Comparison of ENCODE assay signal across 8 cellular contexts in the genomic region with DNA sequence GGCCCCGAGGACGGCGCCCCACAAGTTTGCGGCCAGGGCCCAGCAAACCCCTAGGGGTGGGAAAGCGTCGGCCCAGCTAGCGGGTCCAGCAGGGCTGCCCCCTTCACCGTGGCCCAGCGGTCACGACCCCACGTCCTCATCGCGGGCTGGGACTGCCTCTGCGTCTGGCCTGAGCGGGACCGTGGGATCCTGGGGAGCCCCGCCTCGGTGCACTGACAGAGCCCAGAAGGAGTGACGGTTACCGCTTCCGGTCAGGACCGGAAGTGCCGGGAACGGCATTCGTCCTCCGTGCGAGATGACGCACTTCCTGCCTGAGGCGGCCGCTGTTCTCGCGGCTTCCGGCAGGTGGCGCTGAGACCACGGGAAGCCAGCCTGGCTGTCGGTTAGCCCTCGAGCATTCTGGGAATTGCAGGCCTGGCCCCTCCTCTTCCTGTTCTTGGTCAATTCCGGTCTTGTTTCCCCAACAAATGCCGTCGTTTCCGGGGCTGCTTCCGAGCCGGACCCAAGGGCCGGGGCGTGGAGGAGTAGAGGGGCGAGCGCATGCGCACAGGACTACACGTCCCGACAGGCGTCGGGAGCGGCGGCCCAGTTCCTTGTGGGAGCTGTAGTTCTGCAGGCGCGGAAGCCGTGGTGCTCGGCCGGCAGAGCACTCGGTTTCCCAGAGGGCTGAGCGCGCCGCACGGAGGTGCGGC. TPM values are rescaled to one million over a fixed set of nuclear protein-coding genes. Genes with fewer than 3 reads are reported as not detected.
DNase-seq lines count a peak whose midpoint lies in the region; ATAC-seq and FAIRE-seq lines count a peak whose summit lies in the region.

Gene TSSC4, plus strand, starts transcription at position 682 of the 692 bp plus-strand sequence. CDS start 1,884 bp downstream, outside the sequence.

- peaks cover 11% of the 10 kb centered on the region for H3K79me1 ChIP-seq in mesendoderm (ENCODE audit: low read length)

- no peak within 1 kb of the TSS for H4K5ac ChIP-seq in mesendoderm (ENCODE audit: low read length)

- no peak within 1 kb of the TSS for H2BK15ac ChIP-seq in mesendoderm (replicated peaks; ENCODE audit: low read depth)

- DNase-seq in COR-L47 (lab: John Stamatoyannopoulos, UW): peak; percentile 100
- peak; percentile 99 for DNase-seq in HTR-8/SVneo (ENCODE audit: insufficient read length, low spot score)
- peak; percentile 100 for DNase-seq in NOMO-1 treated with dmso at 0.1 percent for 144 hours (lab: John Stamatoyannopoulos, UW; ENCODE audit: unreplicated experiment)
- peak; percentile 100 for DNase-seq in activated CD8-positive, alpha-beta memory T cell treated with anti-CD3 and anti-CD28 coated beads, Interleukin-2, amount 10 ng/mL, durations not matched to agents 7 days and 5 days
- peak; percentile 100 for DNase-seq in mesendoderm
- peak; percentile 99 for DNase-seq in stimulated activated CD8-positive, alpha-beta memory T cell treated with anti-CD3 and anti-CD28 coated beads, Interleukin-15, amount 100 ng/mL, for 24 hours (ENCODE audit: low read depth)

- peak within 1 kb of the TSS; percentile 99 for H3K9ac ChIP-seq in endocrine pancreas (ENCODE audit: control insufficient read depth, insufficient read depth, low read length)
- H3K9ac ChIP-seq in mesendoderm (ENCODE audit: low read length): peak within 1 kb of the TSS; percentile 99

- peak within 1 kb of the TSS; percentile 96 for H3K56ac ChIP-seq in mesendoderm (ENCODE audit: low read length)

- H3K4me1 ChIP-seq in endocrine pancreas (ENCODE audit: control insufficient read depth, insufficient read depth, low read length): no peaks in the 10 kb centered on the region
- peaks cover 5% of the 10 kb centered on the region for H3K4me1 ChIP-seq in mesendoderm (ENCODE audit: control insufficient read depth, low read depth, low read length)

- FAIRE-seq in HTR-8/SVneo (lab: Jason Lieb, UNC): peak; percentile 98

- peak within 1 kb of the TSS; percentile 77 for H3K4ac ChIP-seq in mesendoderm (ENCODE audit: low read depth, low read length)

- peak within 1 kb of the TSS; percentile 69 for H3K27ac ChIP-seq in mesendoderm (ENCODE audit: low read depth, low read length)

- CTCF ChIA-PET in activated CD8-positive, alpha-beta memory T cell treated with anti-CD3 and anti-CD28 coated beads, Interleukin-2, amount 10 ng/mL, durations not matched to agents 7 days and 5 days (lab: Charles Lee): interaction anchor here (0.7 to 8.9 kb wide), 14 partner anchors 9 to 492 kb away, joined by 3 to 109 read pairs (median 5); partner anchors contain the start of genes C11orf21, CD81 and TSPAN32

- H3K79me2 ChIP-seq in mesendoderm (ENCODE audit: control insufficient read depth, insufficient read depth, low read length): peaks cover 11% of the 10 kb centered on the region

- peak within 1 kb of the TSS; percentile 57 for H4K8ac ChIP-seq in mesendoderm (ENCODE audit: low read depth, low read length)

- H3K36me3 ChIP-seq in endocrine pancreas (ENCODE audit: control insufficient read depth, insufficient read depth, low read length) (peaks cover 8% of the 10 kb centered on the region), mesendoderm (ENCODE audit: control insufficient read depth, insufficient read depth, low read length) (peaks cover 3% of the 10 kb centered on the region)

- WGBS in mesendoderm (ENCODE audit: extremely low coverage, insufficient coverage, low lambda C conversion rate): no CpG with 5 or more reads among the region's 65 CpGs

- H3K4me3 ChIP-seq in endocrine pancreas (ENCODE audit: control insufficient read depth, insufficient read depth, low read length): peak within 1 kb of the TSS; percentile 66
- H3K4me3 ChIP-seq in mesendoderm (ENCODE audit: low read length): peak within 1 kb of the TSS; percentile 95

- H3K9me3 ChIP-seq in endocrine pancreas (ENCODE audit: control insufficient read depth, low read length): no peaks in the 10 kb centered on the region

- no peak within 1 kb of the TSS for H3K18ac ChIP-seq in mesendoderm (ENCODE audit: low read length)

- H3K36me3 Mint-ChIP-seq in activated CD8-positive, alpha-beta memory T cell treated with anti-CD3 and anti-CD28 coated beads, Interleukin-2, amount 10 ng/mL, durations not matched to agents 7 days and 5 days: peaks cover 5% of the 10 kb centered on the region

- H2BK120ac ChIP-seq in mesendoderm (ENCODE audit: low read depth, low read length): no peak within 1 kb of the TSS

- H3K4me2 ChIP-seq in mesendoderm (ENCODE audit: low read length): peak within 1 kb of the TSS; percentile 64

- peaks cover 16% of the 10 kb centered on the region for H3K4me1 Mint-ChIP-seq in activated CD8-positive, alpha-beta memory T cell treated with anti-CD3 and anti-CD28 coated beads, Interleukin-2, amount 10 ng/mL, durations not matched to agents 7 days and 5 days

- peak; percentile 74 for ATAC-seq in GM21360 (IDR thresholded peaks at IDR 0.05; ENCODE audit: unreplicated experiment)
- peak; percentile 85 for ATAC-seq in activated CD8-positive, alpha-beta memory T cell treated with anti-CD3 and anti-CD28 coated beads, Interleukin-2, amount 10 ng/mL, durations not matched to agents 7 days and 5 days

- no peak within 1 kb of the TSS for H3K23ac ChIP-seq in mesendoderm (ENCODE audit: low read length)

- H2AK5ac ChIP-seq in mesendoderm (ENCODE audit: low read length): peak within 1 kb of the TSS; percentile 82

- peak within 1 kb of the TSS; percentile 79 for H3K4me3 Mint-ChIP-seq in activated CD8-positive, alpha-beta memory T cell treated with anti-CD3 and anti-CD28 coated beads, Interleukin-2, amount 10 ng/mL, durations not matched to agents 7 days and 5 days

- H3K27me3 Mint-ChIP-seq in activated CD8-positive, alpha-beta memory T cell treated with anti-CD3 and anti-CD28 coated beads, Interleukin-2, amount 10 ng/mL, durations not matched to agents 7 days and 5 days: no peaks in the 10 kb centered on the region

- no peaks in the 10 kb centered on the region for H3K9me3 Mint-ChIP-seq in activated CD8-positive, alpha-beta memory T cell treated with anti-CD3 and anti-CD28 coated beads, Interleukin-2, amount 10 ng/mL, durations not matched to agents 7 days and 5 days (ENCODE audit: low read depth)

- H2BK5ac ChIP-seq in mesendoderm (ENCODE audit: low read length): peak within 1 kb of the TSS; percentile 35

- peak within 1 kb of the TSS; percentile 87 for H3K27ac Mint-ChIP-seq in activated CD8-positive, alpha-beta memory T cell treated with anti-CD3 and anti-CD28 coated beads, Interleukin-2, amount 10 ng/mL, durations not matched to agents 7 days and 5 days

- no peaks in the 10 kb centered on the region for H3K27me3 ChIP-seq in endocrine pancreas (ENCODE audit: control insufficient read depth, insufficient read depth, low read length)
- no peaks in the 10 kb centered on the region for H3K27me3 ChIP-seq in mesendoderm (ENCODE audit: insufficient read depth, low read length, poor library complexity)

RNA-seq across cellular contexts. Expression of gene TSSC4, which starts in this region (rescaled TPM):
- 10 to 100 TPM; 48.4 to 52.1 TPM for total RNA-seq in activated CD8-positive, alpha-beta memory T cell treated with anti-CD3 and anti-CD28 coated beads, Interleukin-2, amount 10 ng/mL, durations not matched to agents 7 days and 5 days
- polyA plus RNA-seq in mesendoderm (2013, experiment 1 of 2): 66.6 TPM
- 66.0 TPM for polyA plus RNA-seq in mesendoderm (2013, experiment 2 of 2)

Comparison
In these comparisons a context has a peak if more than half of its experiments do, and no peak if none do; other contexts are left out.
1. Peak in every context shown above with its lines: DNase-seq, ATAC-seq, H3K4me3 ChIP-seq and H3K27ac ChIP-seq.